Comparison of ENCODE assay signal across 11 cellular contexts in genomic region chr20:10131612-10132345, GRCh38.
DNase-seq lines count a peak whose midpoint lies in the region; ATAC-seq and TF ChIP-seq lines count a peak whose summit lies in the region.
"Had no signal": no experiment of that assay in that cellular context is flagged by ENCODE, and none has a peak within 500 bp of the region (broad histone marks: within the 10 kb centered on the region; RNA-seq: fewer than 3 reads in every experiment).

No MANE protein-coding gene starts in this region.

- no peaks in the 10 kb centered on the region for H3K9me3 ChIP-seq in body of pancreas
- H3K9me3 ChIP-seq in uterus = no peaks in the 10 kb centered on the region
- H3K9me3 ChIP-seq: lower lobe of right lung had no signal

- ATAC-seq in body of pancreas = peak; percentile 84

- DNase-seq in NCI-H1417 (lab: John Stamatoyannopoulos, UW) = peak in 2 of 3 experiments; percentile 32 to 36
- no peak for DNase-seq in NCI-H1417 treated with DMSO at 0.1 percent for 48 hours (lab: John Stamatoyannopoulos, UW)
- peak; percentile 51 to 77 (median 72) for DNase-seq in body of pancreas
- DNase-seq in islet precursor cell = peak; percentile 51
- peak; percentile 25 to 54 for DNase-seq in uterus
- no peak for DNase-seq in activated CD4-positive, alpha-beta T cell treated with anti-CD3 and anti-CD28 coated beads for 1 hour
- no peak for DNase-seq in erythroblast (lab: John Stamatoyannopoulos, UW)
- no peak for DNase-seq in osteocyte (ENCODE audit: extremely low spot score, unreplicated experiment)
- DNase-seq: lower lobe of right lung, NCI-H1930 had no signal

- WGBS in body of pancreas, 2 donors = 28 to 29% methylated on average over 10 of the region's 10 CpGs

- H3K27ac ChIP-seq in body of pancreas = peak overlapping the region in 3 of 4 donors; percentile 17 to 53 (median 33)
- no peak overlapping the region for H3K27ac ChIP-seq in uterus
- H3K27ac ChIP-seq: 22Rv1, lower lobe of right lung had no signal

- no peak overlapping the region for H3K4me3 ChIP-seq in body of pancreas
- H3K4me3 ChIP-seq in uterus = no peak overlapping the region
- H3K4me3 ChIP-seq: lower lobe of right lung had no signal

- H3K4me1 Mint-ChIP-seq in osteocyte (ENCODE audit: unreplicated experiment) = no peaks in the 10 kb centered on the region

- H3K4me1 ChIP-seq in body of pancreas (peaks cover 10% of the 10 kb centered on the region), uterus (no peaks in the 10 kb centered on the region)
- H3K4me1 ChIP-seq: lower lobe of right lung had no signal

- TF ChIP-seq POLR2A in body of pancreas (IDR thresholded peaks at IDR 0.05) (no peak), uterus (IDR thresholded peaks at IDR 0.05) (no peak), erythroblast (IDR thresholded peaks at IDR 0.05; ENCODE audit: low read length) (no peak)

- no peaks in the 10 kb centered on the region for H3K27me3 ChIP-seq in body of pancreas
- no peaks in the 10 kb centered on the region for H3K27me3 ChIP-seq in uterus

- peaks cover 31% of the 10 kb centered on the region for H3K27me3 Mint-ChIP-seq in osteocyte (ENCODE audit: unreplicated experiment)

- TF ChIP-seq CTCF in body of pancreas (IDR thresholded peaks at IDR 0.05) (peak in 4 of 7 experiments; percentile 7 to 30 (median 20)), uterus (IDR thresholded peaks at IDR 0.05) (no peak), osteocyte (IDR thresholded peaks at IDR 0.05) (no peak)

- H3K36me3 ChIP-seq in body of pancreas (replicated peaks in 1 of 2; ENCODE audit: insufficient read depth in 1 of 2, low read depth in 2 of 2) (no peaks in the 10 kb centered on the region), uterus (no peaks in the 10 kb centered on the region)
- H3K36me3 ChIP-seq: lower lobe of right lung had no signal

- H3K36me3 Mint-ChIP-seq in osteocyte (ENCODE audit: unreplicated experiment) = no peaks in the 10 kb centered on the region

- intact Hi-C loops in body of pancreas (cut with DNase I) (no loop called here), uterus (cut with DNase I; ENCODE audit: low total_unique reads) (no loop called here)

- H3K27ac Mint-ChIP-seq in osteocyte (ENCODE audit: unreplicated experiment) = no peak overlapping the region

- no peaks in the 10 kb centered on the region for H3K9me3 Mint-ChIP-seq in osteocyte (ENCODE audit: unreplicated experiment)

- no peak overlapping the region for H3K4me3 Mint-ChIP-seq in osteocyte (ENCODE audit: unreplicated experiment)

Comparison
In these comparisons a context has a peak if more than half of its experiments do, and no peak if none do; other contexts are left out.
1. DNase-seq: peak in NCI-H1417 (2 of 3), body of pancreas (4 of 4), islet precursor cell (single experiment) and uterus (2 of 2); none in NCI-H1417 treated with DMSO at 0.1 percent for 48 hours (single experiment), activated CD4-positive, alpha-beta T cell treated with anti-CD3 and anti-CD28 coated beads for 1 hour (single experiment), erythroblast (0 of 2) and osteocyte (single experiment).
2. H3K27ac ChIP-seq: peak in body of pancreas (3 of 4); none in uterus (0 of 2).
3. CTCF ChIP-seq: peak in body of pancreas (4 of 7); none in uterus (0 of 4) and osteocyte (single experiment).